ENCODE assay signal across 17 cellular contexts in the genomic region with DNA sequence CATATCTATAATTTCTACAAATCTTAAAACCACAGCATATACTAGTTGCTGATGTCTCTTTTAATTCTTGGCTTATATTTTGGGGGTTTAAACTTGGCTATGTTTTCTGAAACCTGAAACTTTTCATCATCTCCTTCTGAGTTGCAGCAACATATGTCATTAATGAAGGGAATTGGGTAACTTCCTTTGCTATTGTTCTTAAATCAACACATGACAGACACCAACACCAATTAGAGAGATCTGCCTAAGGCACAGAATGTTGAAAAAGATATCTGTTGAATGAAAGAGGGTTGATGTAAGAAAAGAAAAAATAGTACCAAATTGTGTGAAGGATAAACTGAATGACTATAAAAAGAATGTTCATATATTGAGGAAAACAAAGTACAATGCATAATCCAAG. TPM values are rescaled to one million over a fixed set of nuclear protein-coding genes. Genes with fewer than 3 reads are reported as not detected.
DNase-seq lines count a peak whose midpoint lies in the region; ATAC-seq and TF ChIP-seq lines count a peak whose summit lies in the region.
"Had no signal": no experiment of that assay in that cellular context is flagged by ENCODE, and none has a peak within 500 bp of the region (broad histone marks: within the 10 kb centered on the region; RNA-seq: fewer than 3 reads in every experiment).

No MANE protein-coding gene starts in this region.

- peaks cover 6% of the 10 kb centered on the region for H3K36me3 Mint-ChIP-seq in glutamatergic neuron (ENCODE audit: unreplicated experiment)
- peaks cover 9% of the 10 kb centered on the region in 2 donors for H3K36me3 Mint-ChIP-seq in stimulated activated naive B cell treated with anti-CD40 and anti-IgM and Interleukin-4, amounts not matched to agents 10 μg/mL and 1 μg/mL and 100 μg/mL, for 72 hours

- no peaks in the 10 kb centered on the region for H3K9me3 ChIP-seq in adipocyte (ENCODE audit: control insufficient read depth, low read length)
- H3K9me3 ChIP-seq: BE2C, SJSA1, thoracic aorta had no signal

- TF ChIP-seq CTCF in glutamatergic neuron (IDR thresholded peaks at IDR 0.05; ENCODE audit: partially characterized antibody, unreplicated experiment) = no peak

- peaks cover 7% of the 10 kb centered on the region for H3K9me3 Mint-ChIP-seq in glutamatergic neuron (ENCODE audit: unreplicated experiment)
- peaks cover 0 to 2% of the 10 kb centered on the region in 2 donors for H3K9me3 Mint-ChIP-seq in stimulated activated naive B cell treated with anti-CD40 and anti-IgM and Interleukin-4, amounts not matched to agents 10 μg/mL and 1 μg/mL and 100 μg/mL, for 72 hours

- H3K27me3 ChIP-seq in adipocyte (replicated peaks; ENCODE audit: control insufficient read depth, insufficient read depth, low read length) = peaks cover 3% of the 10 kb centered on the region
- H3K27me3 ChIP-seq: BE2C, SJSA1 had no signal

- H3K27ac Mint-ChIP-seq in glutamatergic neuron (ENCODE audit: unreplicated experiment) = peak overlapping the region; percentile 31
- H3K27ac Mint-ChIP-seq in stimulated activated naive B cell treated with anti-CD40 and anti-IgM and Interleukin-4, amounts not matched to agents 10 μg/mL and 1 μg/mL and 100 μg/mL, for 72 hours = no peak overlapping the region

- peaks cover 36% of the 10 kb centered on the region for H3K4me1 Mint-ChIP-seq in glutamatergic neuron (ENCODE audit: low read depth, unreplicated experiment)
- peaks cover 7 to 8% of the 10 kb centered on the region in 2 donors for H3K4me1 Mint-ChIP-seq in stimulated activated naive B cell treated with anti-CD40 and anti-IgM and Interleukin-4, amounts not matched to agents 10 μg/mL and 1 μg/mL and 100 μg/mL, for 72 hours

- H3K4me1 ChIP-seq in adipocyte (ENCODE audit: control insufficient read depth, insufficient read depth, low read length) = no peaks in the 10 kb centered on the region
- H3K4me1 ChIP-seq: BE2C, SJSA1 had no signal

- no peak for ATAC-seq in stimulated activated naive B cell treated with anti-CD40 and anti-IgM and Interleukin-4, amounts not matched to agents 10 μg/mL and 1 μg/mL and 100 μg/mL, for 72 hours (replicated peaks)
- no peak for ATAC-seq in GM21447 (IDR thresholded peaks at IDR 0.05; ENCODE audit: unreplicated experiment)
- ATAC-seq: PC-3 had no signal

- H3K27me3 Mint-ChIP-seq in glutamatergic neuron (ENCODE audit: unreplicated experiment) = peaks cover 3% of the 10 kb centered on the region
- H3K27me3 Mint-ChIP-seq in stimulated activated naive B cell treated with anti-CD40 and anti-IgM and Interleukin-4, amounts not matched to agents 10 μg/mL and 1 μg/mL and 100 μg/mL, for 72 hours = peaks cover 4% of the 10 kb centered on the region in 2 donors

- no peak overlapping the region for H3K9ac ChIP-seq in adipocyte (ENCODE audit: low read length)

- H3K4me3 Mint-ChIP-seq in glutamatergic neuron (ENCODE audit: unreplicated experiment) = no peak overlapping the region
- no peak overlapping the region for H3K4me3 Mint-ChIP-seq in stimulated activated naive B cell treated with anti-CD40 and anti-IgM and Interleukin-4, amounts not matched to agents 10 μg/mL and 1 μg/mL and 100 μg/mL, for 72 hours

- H3K36me3 ChIP-seq in adipocyte (ENCODE audit: control insufficient read depth, insufficient read depth, low read length, severe bottlenecking) = no peaks in the 10 kb centered on the region
- H3K36me3 ChIP-seq: BE2C, SJSA1, thoracic aorta had no signal

- H3K4me3 ChIP-seq in adipocyte (ENCODE audit: low read length) = no peak overlapping the region
- H3K4me3 ChIP-seq: SJSA1, thoracic aorta had no signal

- DNase-seq in H4 (ENCODE audit: low spot score) (peak; percentile 34), NCI-H2171 (lab: John Stamatoyannopoulos, UW) (peak; percentile 76), adipocyte (ENCODE audit: low read depth) (peak; percentile 70), glutamatergic neuron (no peak), SW480 (ENCODE audit: low spot score) (no peak)
- DNase-seq in stimulated activated naive B cell treated with anti-CD40 and anti-IgM and Interleukin-4, amounts not matched to agents 10 μg/mL and 1 μg/mL and 100 μg/mL, for 72 hours = no peak
- DNase-seq in activated CD4-positive, alpha-beta T cell treated with anti-CD3 and anti-CD28 coated beads for 48 hours = no peak
- DNase-seq: activated CD4-positive, alpha-beta T cell treated with anti-CD3 and anti-CD28 coated beads for 1 hour; amniotic stem cell; BE2C; central memory CD4-positive, alpha-beta T cell; NCI-H226; PC-3; retina had no signal

RNA-seq across cellular contexts. Expression of gene GAS2, which starts 10.3 kb away (rescaled TPM):
- total RNA-seq in H4 (2014; rRNA removed; shearing (Covaris generic)) = 4.4 and 7.6 TPM in 2 replicates
- total RNA-seq in glutamatergic neuron (ENCODE audit: unreplicated experiment) = 11.7 TPM
- total RNA-seq: PC-3 had no signal

RNA-seq across cellular contexts. Expression of gene FANCF, which starts 30.5 kb away (rescaled TPM):
- 33.1 and 37.7 TPM in 2 replicates for total RNA-seq in H4 (2014; rRNA removed; shearing (Covaris generic))
- 22.0 TPM for total RNA-seq in glutamatergic neuron (ENCODE audit: unreplicated experiment)

Comparison
In these comparisons a context has a peak if more than half of its experiments do, and no peak if none do; other contexts are left out.
1. DNase-seq: peak in H4 (single experiment), NCI-H2171 (single experiment) and adipocyte (single experiment); none in glutamatergic neuron (single experiment), stimulated activated naive B cell treated with anti-CD40 and anti-IgM and Interleukin-4, amounts not matched to agents 10 μg/mL and 1 μg/mL and 100 μg/mL, for 72 hours (single experiment), SW480 (single experiment) and activated CD4-positive, alpha-beta T cell treated with anti-CD3 and anti-CD28 coated beads for 48 hours (single experiment).